Comparison of ENCODE assay signal across 11 cellular contexts in genomic region chr1:233172201-233172600, GRCh38.
DNase-seq lines count a peak whose midpoint lies in the region; ATAC-seq and FAIRE-seq lines count a peak whose summit lies in the region.
"Had no signal": no experiment of that assay in that cellular context is flagged by ENCODE, and none has a peak within 500 bp of the region (broad histone marks: within the 10 kb centered on the region; RNA-seq: fewer than 3 reads in every experiment).

No MANE protein-coding gene starts in this region.

- peak; percentile 69 to 79 for DNase-seq in AML-193 (lab: John Stamatoyannopoulos, UW)
- DNase-seq in HTR-8/SVneo (ENCODE audit: insufficient read length, low spot score), result peak; percentile 37
- DNase-seq in SK-N-MC (ENCODE audit: low read depth, low spot score), result peak; percentile 24
- DNase-seq in left ventricle myocardium superior, result no peak
- DNase-seq in NCI-H2029 treated with DMSO at 0.1 percent for 48 hours (lab: John Stamatoyannopoulos, UW), result no peak
- DNase-seq: NK-92 treated with Interleukin-12 subunit alpha and Interleukin-12 subunit beta, amount 100 ng/mL, for 24 hours had no signal

- H3K27ac ChIP-seq in SK-N-MC, result no peak overlapping the region
- H3K27ac ChIP-seq: skin epidermis had no signal

- ATAC-seq in left ventricle myocardium superior, result peak; percentile 57
- ATAC-seq in GM19035 (IDR thresholded peaks at IDR 0.05; ENCODE audit: unreplicated experiment), result no peak
- ATAC-seq in GM18517 (IDR thresholded peaks at IDR 0.05; ENCODE audit: unreplicated experiment), result no peak
- no peak for ATAC-seq in HG02840 (IDR thresholded peaks at IDR 0.05; ENCODE audit: low FRiP score, unreplicated experiment)

- peak; percentile 28 for FAIRE-seq in HTR-8/SVneo (lab: Jason Lieb, UNC)
- FAIRE-seq: H54 had no signal

- no peak overlapping the region for H3K9ac ChIP-seq in SK-N-MC (ENCODE audit: insufficient read length)

- intact Hi-C loops in left ventricle myocardium superior (cut with micrococcal nuclease), result loop anchor here (5.0 kb wide), 1 partner anchor 530 kb away; no protein-coding TSS in a partner anchor

- no peak overlapping the region for H3K4me3 ChIP-seq in SK-N-MC
- H3K4me3 ChIP-seq: skin epidermis had no signal

- H3K9me3 ChIP-seq in SK-N-MC (ENCODE audit: low read depth, low read length), result no peaks in the 10 kb centered on the region

- H3K36me3 ChIP-seq in SK-N-MC (ENCODE audit: insufficient read depth, low read length), result no peaks in the 10 kb centered on the region

Comparison
In these comparisons a context has a peak if more than half of its experiments do, and no peak if none do; other contexts are left out.
1. DNase-seq: peak in AML-193 (2 of 2), HTR-8/SVneo (single experiment) and SK-N-MC (single experiment); none in left ventricle myocardium superior (single experiment) and NCI-H2029 treated with DMSO at 0.1 percent for 48 hours (single experiment).